Comparison of ENCODE assay signal across 13 cellular contexts in the genomic region with DNA sequence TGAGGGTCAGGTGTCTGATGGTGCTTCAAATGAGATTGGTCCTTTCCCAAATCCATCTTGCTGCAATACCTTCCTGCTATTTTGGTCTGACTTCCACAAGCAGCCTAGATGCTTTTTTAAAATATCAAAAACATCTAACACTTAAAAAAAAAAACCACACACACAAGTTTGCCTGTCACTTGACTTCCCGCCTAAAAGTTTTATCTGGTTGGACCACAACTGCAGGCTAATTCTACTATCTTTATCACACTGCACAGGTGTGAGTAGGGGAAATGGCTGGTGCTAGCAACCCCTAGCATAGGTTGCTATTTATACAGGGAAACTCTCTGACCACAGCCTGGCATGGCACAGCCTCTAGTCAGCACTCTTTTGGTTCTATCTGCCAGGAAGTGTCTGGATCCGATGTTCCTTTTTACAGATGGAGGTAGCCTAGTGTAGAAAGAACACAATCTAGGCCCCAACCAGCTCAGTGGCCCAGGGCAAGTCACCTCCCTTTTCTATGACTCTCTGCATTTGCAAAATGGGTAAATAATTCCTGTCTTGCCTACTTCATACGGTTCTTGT. TPM values are rescaled to one million over a fixed set of nuclear protein-coding genes. Genes with fewer than 3 reads are reported as not detected.
DNase-seq lines count a peak whose midpoint lies in the region; ATAC-seq and TF ChIP-seq lines count a peak whose summit lies in the region.
"Had no signal": no experiment of that assay in that cellular context is flagged by ENCODE, and none has a peak within 500 bp of the region (broad histone marks: within the 10 kb centered on the region; RNA-seq: fewer than 3 reads in every experiment).

A gene with protein sequence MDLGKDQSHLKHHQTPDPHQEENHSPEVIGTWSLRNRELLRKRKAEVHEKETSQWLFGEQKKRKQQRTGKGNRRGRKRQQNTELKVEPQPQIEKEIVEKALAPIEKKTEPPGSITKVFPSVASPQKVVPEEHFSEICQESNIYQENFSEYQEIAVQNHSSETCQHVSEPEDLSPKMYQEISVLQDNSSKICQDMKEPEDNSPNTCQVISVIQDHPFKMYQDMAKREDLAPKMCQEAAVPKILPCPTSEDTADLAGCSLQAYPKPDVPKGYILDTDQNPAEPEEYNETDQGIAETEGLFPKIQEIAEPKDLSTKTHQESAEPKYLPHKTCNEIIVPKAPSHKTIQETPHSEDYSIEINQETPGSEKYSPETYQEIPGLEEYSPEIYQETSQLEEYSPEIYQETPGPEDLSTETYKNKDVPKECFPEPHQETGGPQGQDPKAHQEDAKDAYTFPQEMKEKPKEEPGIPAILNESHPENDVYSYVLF (minus strand): TSS at position 92 of the 564 bp plus-strand sequence. CDS start 36 bp downstream, at position 56.

- TF ChIP-seq CTCF in GM12865 (IDR thresholded peaks at IDR 0.05; ENCODE audit: insufficient read depth, low read depth, low read length, missing control alignments) (no peak), heart left ventricle (IDR thresholded peaks at IDR 0.05) (no peak)

- H3K4me3 Mint-ChIP-seq in immature natural killer cell: peak within 1 kb of the TSS; percentile 15 to 64 (median 36)

- DNase-seq in GM12865 (ENCODE audit: low read depth): peak; percentile 40
- peak; percentile 21 for DNase-seq in T-helper 9 cell
- DNase-seq in immature natural killer cell: peak; percentile 62 to 63 (median 62)
- DNase-seq in heart left ventricle: no peak
- DNase-seq in DMS153 (lab: John Stamatoyannopoulos, UW): no peak
- DNase-seq: brain microvascular endothelial cell, NCI-H524 treated with DMSO at 0.1 percent for 48 hours, tibial artery had no signal

- intact Hi-C loops in heart left ventricle (cut with DNase I): no loop called here

- H3K36me3 ChIP-seq in heart left ventricle: no peaks in the 10 kb centered on the region
- H3K36me3 ChIP-seq: brain microvascular endothelial cell, tibial artery had no signal

- peaks cover 0 to 41% (median 0%) of the 10 kb centered on the region in 9 donors for H3K27me3 ChIP-seq in heart left ventricle

- peak within 1 kb of the TSS; percentile 72 to 94 (median 87) for H3K27ac Mint-ChIP-seq in immature natural killer cell

- no peaks in the 10 kb centered on the region for H3K27me3 Mint-ChIP-seq in immature natural killer cell (ENCODE audit: low read depth in 3 of 3)

- H3K27ac ChIP-seq in heart left ventricle: peak within 1 kb of the TSS in 1 of 12 donors; percentile 24
- H3K27ac ChIP-seq: brain microvascular endothelial cell, tibial artery had no signal

- H3K4me3 ChIP-seq in GM12865 (ENCODE audit: low read depth, low read length) (no peak within 1 kb of the TSS), heart left ventricle (no peak within 1 kb of the TSS)
- H3K4me3 ChIP-seq: tibial artery had no signal

- H3K36me3 Mint-ChIP-seq in immature natural killer cell: no peaks in the 10 kb centered on the region

- H3K9me3 Mint-ChIP-seq in immature natural killer cell: no peaks in the 10 kb centered on the region

- H3K9me3 ChIP-seq in heart left ventricle: no peaks in the 10 kb centered on the region
- H3K9me3 ChIP-seq: tibial artery had no signal

- ATAC-seq in HG02678 (IDR thresholded peaks at IDR 0.05; ENCODE audit: unreplicated experiment) (peak; percentile 74), GM19351 (IDR thresholded peaks at IDR 0.05; ENCODE audit: unreplicated experiment) (no peak), heart left ventricle (no peak), HG03460 (IDR thresholded peaks at IDR 0.05; ENCODE audit: unreplicated experiment) (no peak)

- 45 to 60% (median 55%) methylated on average over 3 of the region's 3 CpGs for WGBS in heart left ventricle, 4 donors

- H3K4me1 Mint-ChIP-seq in immature natural killer cell: peaks cover 15 to 19% of the 10 kb centered on the region in 2 donors

- peaks cover 0 to 11% (median 0%) of the 10 kb centered on the region in 12 donors for H3K4me1 ChIP-seq in heart left ventricle
- H3K4me1 ChIP-seq: tibial artery had no signal

- no peak for TF ChIP-seq POLR2A in heart left ventricle (IDR thresholded peaks at IDR 0.05)

RNA-seq across cellular contexts. Expression of the gene that starts here (rescaled TPM):
- polyA plus RNA-seq in immature natural killer cell (1 to 10 TPM in 1 of 3 donors, under 1 TPM in 2; 0.77 to 1.8 (median 0.97) TPM), heart left ventricle (not detected)
- under 1 TPM in 2 of 9 donors, not detected in 7; 0.23 to 0.40 TPM for total RNA-seq in heart left ventricle
- total RNA-seq: fibroblast of villous mesenchyme, lung microvascular endothelial cell had no signal

Comparison
In these comparisons a context has a peak if more than half of its experiments do, and no peak if none do; other contexts are left out.
1. DNase-seq: peak in GM12865 (single experiment), T-helper 9 cell (single experiment) and immature natural killer cell (3 of 3); none in heart left ventricle (0 of 5) and DMS153 (single experiment).